ENCODE assay signal across 11 cellular contexts in the genomic region with DNA sequence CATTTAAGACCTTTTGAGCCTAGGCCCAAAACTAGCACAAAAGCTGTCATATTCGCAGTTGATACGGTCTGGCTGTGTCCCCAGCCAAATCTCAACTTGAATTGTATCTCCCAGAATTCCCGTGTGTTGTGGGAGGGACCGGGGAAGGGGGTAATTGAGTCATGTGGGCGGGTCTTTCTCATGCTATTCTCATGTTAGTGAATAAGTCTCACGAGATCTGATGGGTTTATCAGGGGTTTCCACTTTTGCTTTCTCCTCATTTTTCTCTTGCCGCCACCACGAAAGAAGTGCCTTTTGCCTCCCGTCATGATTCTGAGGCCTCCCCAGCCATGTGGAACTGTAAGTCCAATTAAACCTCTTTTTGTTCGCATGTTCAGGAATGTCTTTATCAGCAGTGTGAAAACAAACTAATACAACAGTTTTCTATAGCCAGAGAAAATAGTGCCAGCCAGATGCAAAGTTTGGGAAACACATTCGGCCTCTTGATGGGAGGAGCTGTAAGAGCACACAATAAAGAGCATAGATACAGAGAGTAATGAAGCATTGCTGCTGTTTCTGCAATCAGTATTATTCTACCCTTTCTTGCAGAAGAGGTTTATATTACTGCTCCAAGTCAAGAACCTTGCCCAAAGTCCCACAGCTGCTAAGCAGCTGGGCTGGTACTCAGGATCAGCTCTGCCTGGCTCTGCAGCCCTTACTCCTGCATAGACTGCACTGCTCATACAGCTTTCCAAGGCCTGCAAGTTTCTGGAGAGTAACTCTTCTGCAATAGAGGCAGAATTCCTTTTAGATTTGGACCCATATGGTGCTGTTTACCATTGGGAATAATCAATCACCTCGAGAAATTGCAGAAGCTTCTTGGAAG. TPM values are rescaled to one million over a fixed set of nuclear protein-coding genes. Genes with fewer than 3 reads are reported as not detected.
DNase-seq lines count a peak whose midpoint lies in the region; ATAC-seq and TF ChIP-seq lines count a peak whose summit lies in the region.
"Had no signal": no experiment of that assay in that cellular context is flagged by ENCODE, and none has a peak within 500 bp of the region (broad histone marks: within the 10 kb centered on the region; RNA-seq: fewer than 3 reads in every experiment).

No MANE protein-coding gene starts in this region.

- peaks cover 6% of the 10 kb centered on the region for H3K36me3 Mint-ChIP-seq in CD4-positive, alpha-beta T cell (ENCODE audit: low read depth)
- peaks cover 46% of the 10 kb centered on the region for H3K36me3 Mint-ChIP-seq in neural progenitor cell

- H3K4me1 Mint-ChIP-seq in CD4-positive, alpha-beta T cell (ENCODE audit: low read depth), result peaks cover 46% of the 10 kb centered on the region
- peaks cover 16% of the 10 kb centered on the region for H3K4me1 Mint-ChIP-seq in neural progenitor cell

- peak overlapping the region; percentile 94 for H3K4me2 ChIP-seq in neural progenitor cell

- no peak for DNase-seq in CD4-positive, alpha-beta T cell
- DNase-seq in NCI-H1048 (lab: John Stamatoyannopoulos, UW) (peak; percentile 83), fibroblast of mammary gland (ENCODE audit: low read depth) (peak; percentile 55), neural progenitor cell (ENCODE audit: low spot score) (peak; percentile 71), posterior vena cava (ENCODE audit: low spot score) (no peak)
- DNase-seq: activated naive CD8-positive, alpha-beta T cell treated with anti-CD3 and anti-CD28 coated beads, Interleukin-2, amount 10 ng/mL, durations not matched to agents 7 days and 5 days; NCI-H2029 treated with DMSO at 0.1 percent for 48 hours; T-cell had no signal

- H3K27me3 ChIP-seq in CD4-positive, alpha-beta T cell (ENCODE audit: control insufficient read depth, insufficient read depth, low read length), result no peaks in the 10 kb centered on the region
- H3K27me3 ChIP-seq in neural progenitor cell, result no peaks in the 10 kb centered on the region

- no peak for ATAC-seq in CD4-positive, alpha-beta T cell (ENCODE audit: poor library complexity)
- ATAC-seq in GM19324 (IDR thresholded peaks at IDR 0.05; ENCODE audit: low FRiP score, unreplicated experiment), result no peak
- ATAC-seq in HG02678 (IDR thresholded peaks at IDR 0.05; ENCODE audit: unreplicated experiment), result no peak
- ATAC-seq in HG03378 (IDR thresholded peaks at IDR 0.05; ENCODE audit: unreplicated experiment), result no peak
- ATAC-seq: T-cell had no signal

- H2AFZ ChIP-seq in neural progenitor cell (replicated peaks), result peak overlapping the region; percentile 48

- H3K36me3 ChIP-seq in neural progenitor cell, result peaks cover 5% of the 10 kb centered on the region

- CTCF ChIA-PET in CD4-positive, alpha-beta T cell (lab: Charles Lee), result interaction anchor here (1.2 to 3.3 kb wide), 3 partner anchors 28 to 366 kb away, joined by 3 to 14 read pairs (median 3); no protein-coding TSS in a partner anchor

- POLR2A ChIA-PET in CD4-positive, alpha-beta T cell (lab: Charles Lee), result no interaction called here

- H3K27ac Mint-ChIP-seq in CD4-positive, alpha-beta T cell, result peak overlapping the region; percentile 96
- H3K27ac Mint-ChIP-seq in neural progenitor cell, result no peak overlapping the region
- H3K27ac Mint-ChIP-seq: activated naive CD8-positive, alpha-beta T cell treated with anti-CD3 and anti-CD28 coated beads, Interleukin-2, amount 10 ng/mL, durations not matched to agents 7 days and 5 days had no signal

- peak overlapping the region; percentile 75 for H3K4me3 Mint-ChIP-seq in CD4-positive, alpha-beta T cell
- H3K4me3 Mint-ChIP-seq in neural progenitor cell, result peak overlapping the region; percentile 79
- H3K4me3 Mint-ChIP-seq: activated naive CD8-positive, alpha-beta T cell treated with anti-CD3 and anti-CD28 coated beads, Interleukin-2, amount 10 ng/mL, durations not matched to agents 7 days and 5 days had no signal

- H3K27me3 Mint-ChIP-seq in CD4-positive, alpha-beta T cell, result no peaks in the 10 kb centered on the region
- H3K27me3 Mint-ChIP-seq in neural progenitor cell (ENCODE audit: insufficient read depth, low read depth), result peaks cover 6% of the 10 kb centered on the region
- H3K27me3 Mint-ChIP-seq: activated naive CD8-positive, alpha-beta T cell treated with anti-CD3 and anti-CD28 coated beads, Interleukin-2, amount 10 ng/mL, durations not matched to agents 7 days and 5 days had no signal

- peaks cover 23% of the 10 kb centered on the region for H3F3A ChIP-seq in neural progenitor cell (ENCODE audit: low read depth)

- no peak for TF ChIP-seq CTCF in CD4-positive, alpha-beta T cell (IDR thresholded peaks at IDR 0.05)
- no peak for TF ChIP-seq CTCF in fibroblast of mammary gland (conservative IDR thresholded peaks at IDR 0.05; ENCODE audit: control insufficient read depth, insufficient read depth, low read depth, low read length)
- no peak for TF ChIP-seq CTCF in neural progenitor cell (IDR thresholded peaks at IDR 0.05)

- H3K9me3 Mint-ChIP-seq in CD4-positive, alpha-beta T cell, result no peaks in the 10 kb centered on the region
- H3K9me3 Mint-ChIP-seq in neural progenitor cell, result peaks cover 43% of the 10 kb centered on the region
- H3K9me3 Mint-ChIP-seq: T-cell had no signal

- H3K9me3 ChIP-seq in CD4-positive, alpha-beta T cell (ENCODE audit: control insufficient read depth, low read length), result no peaks in the 10 kb centered on the region
- H3K9me3 ChIP-seq in neural progenitor cell (ENCODE audit: low read depth), result no peaks in the 10 kb centered on the region

- H3K79me2 ChIP-seq in neural progenitor cell (ENCODE audit: low read depth), result peaks cover 57% of the 10 kb centered on the region

- peaks cover 19% of the 10 kb centered on the region for H4K20me1 ChIP-seq in neural progenitor cell (ENCODE audit: low read depth)

- H3K4me1 ChIP-seq in neural progenitor cell, result peaks cover 35% of the 10 kb centered on the region

- no peak overlapping the region for H3K27ac ChIP-seq in CD4-positive, alpha-beta T cell (ENCODE audit: low read depth, low read length)
- H3K27ac ChIP-seq in neural progenitor cell, result no peak overlapping the region

- H3K9ac ChIP-seq in neural progenitor cell, result peak overlapping the region; percentile 60

- intact Hi-C loops in CD4-positive, alpha-beta T cell (cut with DNase I, micrococcal nuclease), result loop anchor here in 1 of 2 experiments (5.0 to 10.0 kb wide), 2 partner anchors 979 to 1006 kb away; partner anchors contain the start of genes CD81 and TSSC4
- intact Hi-C loops in posterior vena cava (cut with DNase I), result loop anchor here in 1 of 2 donors (5.0 kb wide), 1 partner anchor 36 kb away; no protein-coding TSS in a partner anchor

- peak overlapping the region; percentile 57 for H3K4me3 ChIP-seq in fibroblast of mammary gland (ENCODE audit: control insufficient read depth, low read depth, low read length)
- H3K4me3 ChIP-seq in neural progenitor cell, result peak overlapping the region; percentile 56

RNA-seq across cellular contexts. Expression of gene ZNF195, which starts 2.0 kb away (rescaled TPM):
- total RNA-seq in CD4-positive, alpha-beta T cell, result 10 to 100 TPM; 16.6 to 18.4 TPM
- total RNA-seq in neural progenitor cell (ENCODE audit: low replicate concordance) (57.9 and 72.2 TPM in 2 replicates), posterior vena cava (10 to 100 TPM; 12.0 to 13.0 TPM)

Comparison
In these comparisons a context has a peak if more than half of its experiments do, and no peak if none do; other contexts are left out.
1. DNase-seq: peak in NCI-H1048 (single experiment), fibroblast of mammary gland (single experiment) and neural progenitor cell (single experiment); none in CD4-positive, alpha-beta T cell (0 of 10) and posterior vena cava (single experiment).